20 cellular contexts compared by ENCODE assay signal in the genomic region with DNA sequence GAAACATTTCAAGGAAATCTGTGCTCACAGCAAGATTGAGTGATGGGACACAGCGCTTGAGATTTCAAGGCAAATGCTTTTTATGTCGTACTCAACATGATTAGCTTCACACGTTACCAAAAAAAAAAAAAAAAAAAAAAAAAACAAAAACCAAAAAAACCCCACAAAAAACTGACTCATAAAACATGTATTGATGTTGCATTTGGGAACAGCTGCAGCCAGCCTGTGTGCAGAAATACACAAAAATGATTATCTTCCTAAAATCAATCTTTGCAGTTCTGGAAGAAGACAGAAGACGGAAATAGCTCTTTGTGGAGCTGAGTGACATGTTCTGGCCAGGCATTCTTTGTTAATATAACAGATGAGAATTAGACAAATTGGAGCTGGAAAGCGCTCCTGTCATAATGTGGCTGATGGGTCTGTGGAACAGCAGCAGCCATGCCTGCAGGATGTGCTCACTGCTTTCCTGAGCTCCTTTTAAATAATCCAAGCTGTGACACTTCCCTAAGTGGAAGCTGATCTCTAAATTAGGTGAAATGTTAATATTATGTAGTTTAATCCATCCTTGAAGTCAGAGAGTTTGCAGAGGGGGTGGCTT.
"Had no signal": no experiment of that assay in that cellular context is flagged by ENCODE, and none has a peak within 500 bp of the region (broad histone marks: within the 10 kb centered on the region; RNA-seq: fewer than 3 reads in every experiment).

No MANE protein-coding gene starts in this region.

- H3K4me1 ChIP-seq: prostate gland, right lobe of liver had no signal

- H3K27me3 ChIP-seq: neutrophil, ovary, right lobe of liver had no signal

- H3K4me2 ChIP-seq: smooth muscle cell had no signal

- H3K9me3 ChIP-seq: ovary, prostate gland, right lobe of liver had no signal

- H3K36me3 ChIP-seq: neutrophil, ovary, prostate gland, right lobe of liver had no signal

- H3K27ac ChIP-seq: epithelial cell of prostate, neutrophil, ovary, prostate gland, right lobe of liver had no signal

- DNase-seq: activated CD4-positive, alpha-beta memory T cell treated with anti-CD3 and anti-CD28 coated beads for 36 hours; activated CD4-positive, alpha-beta T cell treated with anti-CD3 and anti-CD28 coated beads for 48 hours; activated effector memory CD4-positive, alpha-beta T cell treated with anti-CD3 and anti-CD28 coated beads, Interleukin-2, amount 50 U/mL, for 16 hours; activated naive CD4-positive, alpha-beta T cell treated with anti-CD3 and anti-CD28 coated beads, Interleukin-2, amount 10 ng/mL, durations not matched to agents 7 days and 5 days; activated T-cell treated with anti-CD3 and anti-CD28 coated beads, Interleukin-2, amount 50 U/mL, for 72 hours; cortex of kidney; endodermal cell; left colon; natural killer cell; ovary; right lobe of liver; stimulated activated CD4-positive, alpha-beta T cell treated with anti-CD3 and anti-CD28 coated beads, Interleukin-2, amount 100 ng/mL, for 48 hours; stimulated activated CD8-positive, alpha-beta memory T cell treated with anti-CD3 and anti-CD28 coated beads, Interleukin-4, amount 100 ng/mL, for 48 hours; stimulated activated naive B cell treated with anti-CD40 and anti-IgM and Interleukin-4, amounts not matched to agents 10 μg/mL and 1 μg/mL and 100 μg/mL, for 72 hours; T-helper 2 cell; trophoblast cell had no signal

- ATAC-seq: activated T-cell treated with anti-CD3 and anti-CD28 coated beads, Interleukin-2, amount 50 U/mL, for 72 hours; left colon; natural killer cell; right lobe of liver; stimulated activated naive B cell treated with anti-CD40 and anti-IgM and Interleukin-4, amounts not matched to agents 10 μg/mL and 1 μg/mL and 100 μg/mL, for 72 hours had no signal

- H3K4me3 ChIP-seq: ovary, prostate gland, right lobe of liver, smooth muscle cell had no signal
